Comparison of ENCODE assay signal across 9 cellular contexts in genomic region chr10:68153473-68154210, GRCh38. TPM values are rescaled to one million over a fixed set of nuclear protein-coding genes. Genes with fewer than 3 reads are reported as not detected.
DNase-seq lines count a peak whose midpoint lies in the region; ATAC-seq, FAIRE-seq and TF ChIP-seq lines count a peak whose summit lies in the region.
"Had no signal": no experiment of that assay in that cellular context is flagged by ENCODE, and none has a peak within 500 bp of the region (broad histone marks: within the 10 kb centered on the region; RNA-seq: fewer than 3 reads in every experiment).

No MANE protein-coding gene starts in this region.

- no peak overlapping the region for H3K27ac Mint-ChIP-seq in effector memory CD8-positive, alpha-beta T cell
- H3K27ac Mint-ChIP-seq: memory B cell had no signal

- H3K36me3 ChIP-seq in HCT116 (ENCODE audit: control insufficient read depth in 1 of 2, insufficient read depth in 2 of 2, low read length in 2 of 2) (no peaks in the 10 kb centered on the region), RWPE2 (ENCODE audit: low read depth) (no peaks in the 10 kb centered on the region)

- CTCF ChIA-PET in HCT116 (lab: Charles Lee), result interaction anchor here (1.1 kb wide), 1 partner anchor 70 kb away, joined by 4 read pairs; no protein-coding TSS in a partner anchor

- peak; percentile 25; the same call in 1 of the 2 replicates for TF ChIP-seq RAD21 in HCT116 (IDR thresholded peaks at IDR 0.05; ENCODE audit: low read depth)

- H3K4me1 ChIP-seq in HCT116 (ENCODE audit: control insufficient read depth in 1 of 2, insufficient read depth in 2 of 2, low read length in 2 of 2), result peaks cover 15 to 64% of the 10 kb centered on the region in 2 experiments
- H3K4me1 ChIP-seq in RWPE2 (ENCODE audit: insufficient read depth, poor library complexity, severe bottlenecking), result peaks cover 15% of the 10 kb centered on the region

- no peaks in the 10 kb centered on the region for H3K9me2 ChIP-seq in HCT116 (ENCODE audit: insufficient read depth)

- POLR2A ChIA-PET in HCT116 (lab: Charles Lee), result no interaction called here

- intact Hi-C loops in HCT116 (cut with micrococcal nuclease), result loop anchor here (5.0 kb wide), 1 partner anchor 56 kb away; no protein-coding TSS in a partner anchor

- no peak overlapping the region for H2AFZ ChIP-seq in HCT116 (ENCODE audit: low read depth, low read length, poor library complexity, severe bottlenecking)

- RAD21 ChIA-PET in HCT116 (lab: Charles Lee; ENCODE audit: low non-redundant PET in 1 of 2, low total read pairs in 2 of 2, uncharacterized antibody in 2 of 2, unreplicated experiment in 2 of 2), result no interaction called here

- no TSS peak for BruUV-seq in HCT116 (replicated peaks; lab: Mats Ljungman, UMichigan)

- no peaks in the 10 kb centered on the region for H3K36me3 Mint-ChIP-seq in effector memory CD8-positive, alpha-beta T cell (ENCODE audit: insufficient read depth)
- H3K36me3 Mint-ChIP-seq: memory B cell had no signal

- FAIRE-seq in frontal cortex (lab: Jason Lieb, UNC), result no peak

- H3K9me3 Mint-ChIP-seq in effector memory CD8-positive, alpha-beta T cell, result no peaks in the 10 kb centered on the region
- H3K9me3 Mint-ChIP-seq: memory B cell had no signal

- peak overlapping the region; percentile 18; the same call in 1 of the 2 replicates for H3K9ac ChIP-seq in HCT116 (ENCODE audit: low read length)

- no peaks in the 10 kb centered on the region for H3K79me2 ChIP-seq in HCT116 (ENCODE audit: insufficient read depth, low read length)

- no peak overlapping the region for H3K4me3 Mint-ChIP-seq in effector memory CD8-positive, alpha-beta T cell
- H3K4me3 Mint-ChIP-seq: memory B cell had no signal

- H3K27ac ChIP-seq in HCT116 (ENCODE audit: low read depth, low read length) (peak overlapping the region; percentile 19; the same call in 1 of the 2 replicates), RWPE2 (ENCODE audit: poor library complexity, severe bottlenecking) (peak overlapping the region; percentile 59)

- DNase-seq in AG09319 (ENCODE audit: extremely low read depth, low read depth) (peak; percentile 81), HCT116 (ENCODE audit: low read depth, low spot score) (peak; percentile 90), RWPE2 (ENCODE audit: low spot score) (peak; percentile 54), frontal cortex (ENCODE audit: low spot score in 2 of 2) (peak; percentile 15 to 52), pons (ENCODE audit: low spot score) (peak; percentile 75), UCSD-AML1 (lab: John Stamatoyannopoulos, UW; ENCODE audit: unreplicated experiment) (no peak)
- no peak for DNase-seq in effector memory CD8-positive, alpha-beta T cell

- TF ChIP-seq CTCF in AG09319 (IDR thresholded peaks at IDR 0.05; ENCODE audit: low read depth, low read length), result no peak
- TF ChIP-seq CTCF in HCT116 (IDR thresholded peaks at IDR 0.05 in 2 of 3, conservative IDR thresholded peaks at IDR 0.05 in 1 of 3; ENCODE audit: borderline replicate concordance in 1 of 3, insufficient read depth in 1 of 3, low read depth in 2 of 3, low read length in 2 of 3), result no peak
- no peak for TF ChIP-seq CTCF in RWPE2 (IDR thresholded peaks at IDR 0.05; ENCODE audit: poor library complexity, severe bottlenecking)

- no peak for TF ChIP-seq POLR2A in HCT116 (IDR thresholded peaks at IDR 0.05; ENCODE audit: borderline replicate concordance, extremely low read depth, insufficient read depth, insufficient read length)

- H3K9me3 ChIP-seq in HCT116 (ENCODE audit: control insufficient read depth in 1 of 2, insufficient read depth in 1 of 2, low read depth in 1 of 2, low read length in 2 of 2) (no peaks in the 10 kb centered on the region), RWPE2 (ENCODE audit: severe bottlenecking) (no peaks in the 10 kb centered on the region)

- H3K4me3 ChIP-seq in HCT116 (replicated peaks in 1 of 2; ENCODE audit: low read depth in 1 of 2, low read length in 2 of 2) (0 out of 4 replicates have a peak overlapping the region, but pooled peaks of 1 of the 2 experiments have one; percentile 9), RWPE2 (ENCODE audit: severe bottlenecking) (no peak overlapping the region)

- H3K4me1 Mint-ChIP-seq in effector memory CD8-positive, alpha-beta T cell (ENCODE audit: low read depth in 2 of 2), result no peaks in the 10 kb centered on the region
- H3K4me1 Mint-ChIP-seq: memory B cell had no signal

- ATAC-seq in HCT116, result peak; percentile 85
- peak; percentile 96 for ATAC-seq in RWPE2 (ENCODE audit: low read depth)
- ATAC-seq in effector memory CD8-positive, alpha-beta T cell (replicated peaks), result no peak
- ATAC-seq in GM21423 (IDR thresholded peaks at IDR 0.05; ENCODE audit: unreplicated experiment), result no peak

- H3K4me2 ChIP-seq in HCT116 (ENCODE audit: low read length), result peak overlapping the region; percentile 63

- H3K27me3 Mint-ChIP-seq in effector memory CD8-positive, alpha-beta T cell, result peaks cover 5 to 8% of the 10 kb centered on the region in 2 donors

- H3K27me3 ChIP-seq in HCT116 (ENCODE audit: insufficient read depth, low read length), result no peaks in the 10 kb centered on the region
- no peaks in the 10 kb centered on the region for H3K27me3 ChIP-seq in RWPE2 (ENCODE audit: insufficient read depth, poor library complexity, severe bottlenecking)

- H4K20me1 ChIP-seq in HCT116 (ENCODE audit: insufficient read depth), result no peaks in the 10 kb centered on the region

TF ChIP-seq in HCT116, 20 proteins besides CTCF, POLR2A, EP300 and RAD21 (continues in another document):
- TF ChIP-seq ELF1 (IDR thresholded peaks at IDR 0.05; ENCODE audit: borderline replicate concordance, low read depth), result no peak
- TF ChIP-seq ATF3 (IDR thresholded peaks at IDR 0.05), result no peak; the same call in 1 of the 2 replicates
- peak; percentile 44 for TF ChIP-seq TCF7L2 (IDR thresholded peaks at IDR 0.05; ENCODE audit: borderline replicate concordance, extremely low read depth, insufficient read depth, insufficient read length)
- no peak for TF ChIP-seq ZFX (IDR thresholded peaks at IDR 0.05)
- no peak for TF ChIP-seq ZBTB33 (IDR thresholded peaks at IDR 0.05; ENCODE audit: extremely low read depth, insufficient replicate concordance, low read length)
- TF ChIP-seq SRF (IDR thresholded peaks at IDR 0.05; ENCODE audit: low read depth), result 0 out of 2 replicates have a peak, but pooled peaks have one; percentile 42
- TF ChIP-seq POLR2AphosphoS5 (IDR thresholded peaks at IDR 0.05; ENCODE audit: low read depth, low read length), result peak; percentile 20; the same call in 1 of the 2 replicates
- TF ChIP-seq SP1 (IDR thresholded peaks at IDR 0.05; ENCODE audit: low read depth), result peak; percentile 80
- TF ChIP-seq FOSL1 (IDR thresholded peaks at IDR 0.05; ENCODE audit: low read depth), result peak; percentile 85
- TF ChIP-seq JUND (IDR thresholded peaks at IDR 0.05), result peak; percentile 81
- TF ChIP-seq CBX3 (IDR thresholded peaks at IDR 0.05; ENCODE audit: low read depth), result peak; percentile 84
- no peak for TF ChIP-seq REST (IDR thresholded peaks at IDR 0.05; ENCODE audit: low read depth)
- TF ChIP-seq MAX (IDR thresholded peaks at IDR 0.05), result peak; percentile 49
- TF ChIP-seq YY1 (IDR thresholded peaks at IDR 0.05; ENCODE audit: extremely low read depth, insufficient replicate concordance, low read depth, low read length), result no peak
- TF ChIP-seq EZH2 (IDR thresholded peaks at IDR 0.05), result no peak

RNA-seq across cellular contexts. Expression of gene MYPN, which starts 44.4 kb away (rescaled TPM):
- 0.34 TPM for total RNA-seq in HCT116 (2021; ENCODE audit: unreplicated experiment)
- 0.06 and 0.09 TPM in 2 replicates for polyA plus RNA-seq in HCT116 (2012)
- total RNA-seq in frontal cortex, result not detected

Comparison
In these comparisons a context has a peak if more than half of its experiments do, and no peak if none do; other contexts are left out.
1. DNase-seq: peak in AG09319 (single experiment), HCT116 (single experiment), RWPE2 (single experiment), frontal cortex (2 of 2) and pons (single experiment); none in effector memory CD8-positive, alpha-beta T cell (0 of 3) and UCSD-AML1 (single experiment).
2. ATAC-seq: peak in HCT116 (single experiment) and RWPE2 (single experiment); none in effector memory CD8-positive, alpha-beta T cell (single experiment) and GM21423 (single experiment).